ENCODE assay signal across 9 cellular contexts in genomic region chr16:19115148-19116021, GRCh38. TPM values are rescaled to one million over a fixed set of nuclear protein-coding genes. Genes with fewer than 3 reads are reported as not detected.
DNase-seq lines count a peak whose midpoint lies in the region; ATAC-seq and TF ChIP-seq lines count a peak whose summit lies in the region.
"Had no signal": no experiment of that assay in that cellular context is flagged by ENCODE, and none has a peak within 500 bp of the region (broad histone marks: within the 10 kb centered on the region; RNA-seq: fewer than 3 reads in every experiment).

No MANE protein-coding gene starts in this region.

- H3K4me3 Mint-ChIP-seq in Calu3 (ENCODE audit: low read depth, unreplicated experiment): peak overlapping the region; percentile 93
- peak overlapping the region; percentile 77 for H3K4me3 Mint-ChIP-seq in activated T-helper 2 cell treated with anti-CD3 and anti-CD28 coated beads, Interferon-gamma antibody, Interleukin-2, Interleukin-4, amounts not matched to agents 10 μg/mL and 5 μg/mL and 100 μg/mL, durations not matched to agents 14 hours and 24 hours and 36 hours (ENCODE audit: low read depth)

- peaks cover 75% of the 10 kb centered on the region for H3K36me3 Mint-ChIP-seq in Calu3 (ENCODE audit: insufficient read depth, unreplicated experiment)
- H3K36me3 Mint-ChIP-seq in activated T-helper 2 cell treated with anti-CD3 and anti-CD28 coated beads, Interferon-gamma antibody, Interleukin-2, Interleukin-4, amounts not matched to agents 10 μg/mL and 5 μg/mL and 100 μg/mL, durations not matched to agents 14 hours and 24 hours and 36 hours (ENCODE audit: low read depth): peaks cover 45% of the 10 kb centered on the region

- no peaks in the 10 kb centered on the region for H3K27me3 Mint-ChIP-seq in Calu3 (ENCODE audit: unreplicated experiment)
- H3K27me3 Mint-ChIP-seq in activated T-helper 2 cell treated with anti-CD3 and anti-CD28 coated beads, Interferon-gamma antibody, Interleukin-2, Interleukin-4, amounts not matched to agents 10 μg/mL and 5 μg/mL and 100 μg/mL, durations not matched to agents 14 hours and 24 hours and 36 hours (ENCODE audit: low read depth): no peaks in the 10 kb centered on the region

- peaks cover 0 to 35% (median 13%) of the 10 kb centered on the region in 9 donors for H3K36me3 ChIP-seq in heart left ventricle

- no peak for TF ChIP-seq CTCF in Calu3 (IDR thresholded peaks at IDR 0.05; ENCODE audit: unreplicated experiment)
- TF ChIP-seq CTCF in heart left ventricle (IDR thresholded peaks at IDR 0.05): peak in 11 of 12 donors; percentile 7 to 58 (median 28)
- TF ChIP-seq CTCF in retinal pigment epithelial cell (conservative IDR thresholded peaks at IDR 0.05; ENCODE audit: low read depth, low read length): peak; percentile 20

- peak overlapping the region; percentile 87 for H3K27ac Mint-ChIP-seq in Calu3 (ENCODE audit: unreplicated experiment)
- H3K27ac Mint-ChIP-seq in activated T-helper 2 cell treated with anti-CD3 and anti-CD28 coated beads, Interferon-gamma antibody, Interleukin-2, Interleukin-4, amounts not matched to agents 10 μg/mL and 5 μg/mL and 100 μg/mL, durations not matched to agents 14 hours and 24 hours and 36 hours: peak overlapping the region; percentile 61

- H3K27ac ChIP-seq in heart left ventricle: peak overlapping the region; percentile 91 to 99 (median 96)

- H3K4me1 ChIP-seq in heart left ventricle: peaks cover 3 to 70% (median 55%) of the 10 kb centered on the region in 12 donors

- H3K9me3 ChIP-seq in heart left ventricle: no peaks in the 10 kb centered on the region

- CTCF ChIA-PET in Calu3 (lab: Charles Lee): no interaction called here

- 50 to 86% (median 58%) methylated on average over 17 to 50 of the region's 50 CpGs for WGBS in heart left ventricle, 4 donors

- intact Hi-C loops in Calu3 (cut with micrococcal nuclease; ENCODE audit: unreplicated experiment) (no loop called here), heart left ventricle (cut with DNase I) (loop anchor here in 2 of 10 donors (2.0 to 10.0 kb wide), 2 partner anchors 15 to 49 kb away; partner anchors contain the start of gene SYT17 (in 1 of the 2))
- intact Hi-C loops in activated T-helper 2 cell treated with anti-CD3 and anti-CD28 coated beads, Interferon-gamma antibody, Interleukin-2, Interleukin-4, amounts not matched to agents 10 μg/mL and 5 μg/mL and 100 μg/mL, durations not matched to agents 14 hours and 24 hours and 36 hours (cut with micrococcal nuclease): loop anchor here (2.0 to 10.0 kb wide), 6 partner anchors 15 to 407 kb away; partner anchors contain the start of genes CCP110, COQ7, GDE1 and SMG1

- DNase-seq in Calu3 (no peak), heart left ventricle (peak in 3 of 5 donors; percentile 51 to 69 (median 65)), retinal pigment epithelial cell (ENCODE audit: low read depth) (no peak), D341Med (ENCODE audit: low spot score) (no peak)
- no peak for DNase-seq in activated T-helper 2 cell treated with anti-CD3 and anti-CD28 coated beads, Interferon-gamma antibody, Interleukin-2, Interleukin-4, amounts not matched to agents 10 μg/mL and 5 μg/mL and 100 μg/mL, durations not matched to agents 14 hours and 24 hours and 36 hours (ENCODE audit: low spot score)
- DNase-seq in activated naive CD4-positive, alpha-beta T cell treated with anti-CD3 and anti-CD28 coated beads, Interleukin-2, amount 50 U/mL, for 16 hours: no peak
- DNase-seq in activated CD8-positive, alpha-beta memory T cell treated with anti-CD3 and anti-CD28 coated beads, Interleukin-2, amount 50 U/mL, for 4 hours: no peak
- DNase-seq: NCI-H187 had no signal

- BruUV-seq in Calu3 (replicated peaks; lab: Mats Ljungman, UMichigan): no TSS peak

- H3K27me3 ChIP-seq in heart left ventricle: peaks cover 0 to 8% (median 0%) of the 10 kb centered on the region in 9 donors

- H3K4me3 ChIP-seq in heart left ventricle (peak overlapping the region; percentile 59 to 94 (median 82)), retinal pigment epithelial cell (ENCODE audit: low read length) (peak overlapping the region; percentile 53)

- peaks cover 73% of the 10 kb centered on the region for H3K4me1 Mint-ChIP-seq in Calu3 (ENCODE audit: low read depth, unreplicated experiment)
- peaks cover 45% of the 10 kb centered on the region for H3K4me1 Mint-ChIP-seq in activated T-helper 2 cell treated with anti-CD3 and anti-CD28 coated beads, Interferon-gamma antibody, Interleukin-2, Interleukin-4, amounts not matched to agents 10 μg/mL and 5 μg/mL and 100 μg/mL, durations not matched to agents 14 hours and 24 hours and 36 hours (ENCODE audit: low read depth)

- no peaks in the 10 kb centered on the region for H3K9me3 Mint-ChIP-seq in Calu3 (ENCODE audit: low read depth, unreplicated experiment)
- H3K9me3 Mint-ChIP-seq in activated T-helper 2 cell treated with anti-CD3 and anti-CD28 coated beads, Interferon-gamma antibody, Interleukin-2, Interleukin-4, amounts not matched to agents 10 μg/mL and 5 μg/mL and 100 μg/mL, durations not matched to agents 14 hours and 24 hours and 36 hours: no peaks in the 10 kb centered on the region

- no peak for TF ChIP-seq POLR2A in heart left ventricle (IDR thresholded peaks at IDR 0.05)

- peak in 2 of 4 donors; percentile 1 to 13 for ATAC-seq in heart left ventricle
- no peak for ATAC-seq in GM21515 (IDR thresholded peaks at IDR 0.05; ENCODE audit: unreplicated experiment)

RNA-seq across cellular contexts. Expression of gene ITPRIPL2, which starts 1.6 kb away (rescaled TPM):
- total RNA-seq in Calu3 (2022) (73.1 and 86.0 TPM in 2 replicates), heart left ventricle (10 to 100 TPM; 11.0 to 43.2 (median 16.3) TPM)
- total RNA-seq in activated T-helper 2 cell treated with anti-CD3 and anti-CD28 coated beads, Interferon-gamma antibody, Interleukin-2, Interleukin-4, amounts not matched to agents 10 μg/mL and 5 μg/mL and 100 μg/mL, durations not matched to agents 14 hours and 24 hours and 36 hours: 44.4 and 48.0 TPM in 2 replicates
- polyA plus RNA-seq in heart left ventricle: 1 to 10 TPM; 3.1 to 7.2 TPM

RNA-seq across cellular contexts. Expression of gene COQ7, which starts 48.0 kb away (rescaled TPM):
- total RNA-seq in Calu3 (2022): 24.3 and 28.5 TPM in 2 replicates
- total RNA-seq in activated T-helper 2 cell treated with anti-CD3 and anti-CD28 coated beads, Interferon-gamma antibody, Interleukin-2, Interleukin-4, amounts not matched to agents 10 μg/mL and 5 μg/mL and 100 μg/mL, durations not matched to agents 14 hours and 24 hours and 36 hours: 19.5 and 19.7 TPM in 2 replicates
- total RNA-seq in heart left ventricle: 10 to 100 TPM; 24.9 to 45.1 (median 39.5) TPM
- 10 to 100 TPM; 23.9 to 26.1 TPM for polyA plus RNA-seq in heart left ventricle

RNA-seq across cellular contexts. Expression of gene SYT17, which starts 52.7 kb away (rescaled TPM):
- total RNA-seq in Calu3 (2022): 10.6 and 16.6 TPM in 2 replicates
- 0.34 and 0.57 TPM in 2 replicates for total RNA-seq in activated T-helper 2 cell treated with anti-CD3 and anti-CD28 coated beads, Interferon-gamma antibody, Interleukin-2, Interleukin-4, amounts not matched to agents 10 μg/mL and 5 μg/mL and 100 μg/mL, durations not matched to agents 14 hours and 24 hours and 36 hours
- 1 to 10 TPM in 3 of 9 donors, under 1 TPM in 6; 0.23 to 5.2 (median 0.76) TPM for total RNA-seq in heart left ventricle
- polyA plus RNA-seq in heart left ventricle: under 1 TPM; 0.38 to 0.53 TPM

Comparison
In these comparisons a context has a peak if more than half of its experiments do, and no peak if none do; other contexts are left out.
1. DNase-seq: peak in heart left ventricle (3 of 5); none in Calu3 (single experiment), activated T-helper 2 cell treated with anti-CD3 and anti-CD28 coated beads, Interferon-gamma antibody, Interleukin-2, Interleukin-4, amounts not matched to agents 10 μg/mL and 5 μg/mL and 100 μg/mL, durations not matched to agents 14 hours and 24 hours and 36 hours (single experiment), retinal pigment epithelial cell (single experiment), activated naive CD4-positive, alpha-beta T cell treated with anti-CD3 and anti-CD28 coated beads, Interleukin-2, amount 50 U/mL, for 16 hours (single experiment), D341Med (single experiment) and activated CD8-positive, alpha-beta memory T cell treated with anti-CD3 and anti-CD28 coated beads, Interleukin-2, amount 50 U/mL, for 4 hours (single experiment).